9 cellular contexts compared by ENCODE assay signal in genomic region chr10:34121125-34121973, GRCh38.
DNase-seq lines count a peak whose midpoint lies in the region; ATAC-seq and TF ChIP-seq lines count a peak whose summit lies in the region.
"Had no signal": no experiment of that assay in that cellular context is flagged by ENCODE, and none has a peak within 500 bp of the region (broad histone marks: within the 10 kb centered on the region; RNA-seq: fewer than 3 reads in every experiment).

No MANE protein-coding gene starts in this region.

- H3K4me3 Mint-ChIP-seq in activated CD4-positive, alpha-beta T cell treated with anti-CD3 and anti-CD28 coated beads, Interleukin-2, amount 10 ng/mL, durations not matched to agents 7 days and 5 days: no peak overlapping the region
- peak overlapping the region in 4 of 5 donors; percentile 12 to 76 (median 46) for H3K4me3 Mint-ChIP-seq in immature natural killer cell
- H3K4me3 Mint-ChIP-seq in stimulated activated effector memory CD8-positive, alpha-beta T cell treated with anti-CD3 and anti-CD28 coated beads, Interleukin-12 subunit alpha, Interleukin-12 subunit beta, amount 100 ng/mL, for 72 hours: no peak overlapping the region

- in situ Hi-C loops in gastrocnemius medialis (cut with MboI; ENCODE audit: low sequenced_read_pairs in 4 of 4): no loop called here

- H3K27me3 Mint-ChIP-seq in activated CD4-positive, alpha-beta T cell treated with anti-CD3 and anti-CD28 coated beads, Interleukin-2, amount 10 ng/mL, durations not matched to agents 7 days and 5 days: no peaks in the 10 kb centered on the region
- peaks cover 0 to 6% (median 0%) of the 10 kb centered on the region in 3 donors for H3K27me3 Mint-ChIP-seq in immature natural killer cell (ENCODE audit: low read depth in 3 of 3)

- H3K4me1 Mint-ChIP-seq in activated CD4-positive, alpha-beta T cell treated with anti-CD3 and anti-CD28 coated beads, Interleukin-2, amount 10 ng/mL, durations not matched to agents 7 days and 5 days: peaks cover 19% of the 10 kb centered on the region
- H3K4me1 Mint-ChIP-seq in immature natural killer cell: peaks cover 19 to 26% of the 10 kb centered on the region in 2 donors
- H3K4me1 Mint-ChIP-seq in stimulated activated effector memory CD8-positive, alpha-beta T cell treated with anti-CD3 and anti-CD28 coated beads, Interleukin-12 subunit alpha, Interleukin-12 subunit beta, amount 100 ng/mL, for 72 hours: no peaks in the 10 kb centered on the region

- ATAC-seq in stimulated activated effector memory CD8-positive, alpha-beta T cell treated with anti-CD3 and anti-CD28 coated beads, Interleukin-12 subunit alpha, Interleukin-12 subunit beta, amount 100 ng/mL, for 72 hours: peak; percentile 8
- no peak for ATAC-seq in foreskin keratinocyte
- no peak for ATAC-seq in gastrocnemius medialis
- no peak for ATAC-seq in HG03045 (IDR thresholded peaks at IDR 0.05; ENCODE audit: unreplicated experiment)

- H3K9me3 Mint-ChIP-seq in activated CD4-positive, alpha-beta T cell treated with anti-CD3 and anti-CD28 coated beads, Interleukin-2, amount 10 ng/mL, durations not matched to agents 7 days and 5 days: no peaks in the 10 kb centered on the region
- H3K9me3 Mint-ChIP-seq in immature natural killer cell: no peaks in the 10 kb centered on the region
- no peaks in the 10 kb centered on the region for H3K9me3 Mint-ChIP-seq in stimulated activated effector memory CD8-positive, alpha-beta T cell treated with anti-CD3 and anti-CD28 coated beads, Interleukin-12 subunit alpha, Interleukin-12 subunit beta, amount 100 ng/mL, for 72 hours

- no peaks in the 10 kb centered on the region for H3K4me1 ChIP-seq in foreskin keratinocyte
- H3K4me1 ChIP-seq in gastrocnemius medialis: peaks cover 5 to 8% of the 10 kb centered on the region in 2 donors

- CTCF ChIA-PET in activated CD4-positive, alpha-beta T cell treated with anti-CD3 and anti-CD28 coated beads, Interleukin-2, amount 10 ng/mL, durations not matched to agents 7 days and 5 days (lab: Charles Lee): no interaction called here

- H3K4me3 ChIP-seq in gastrocnemius medialis: no peak overlapping the region

- no peaks in the 10 kb centered on the region for H3K36me3 Mint-ChIP-seq in activated CD4-positive, alpha-beta T cell treated with anti-CD3 and anti-CD28 coated beads, Interleukin-2, amount 10 ng/mL, durations not matched to agents 7 days and 5 days (ENCODE audit: low read depth)
- H3K36me3 Mint-ChIP-seq in immature natural killer cell: no peaks in the 10 kb centered on the region
- H3K36me3 Mint-ChIP-seq in stimulated activated effector memory CD8-positive, alpha-beta T cell treated with anti-CD3 and anti-CD28 coated beads, Interleukin-12 subunit alpha, Interleukin-12 subunit beta, amount 100 ng/mL, for 72 hours: no peaks in the 10 kb centered on the region

- H3K27ac ChIP-seq in VCaP (peak overlapping the region; percentile 81), foreskin keratinocyte (no peak overlapping the region), gastrocnemius medialis (no peak overlapping the region)

- H3K27ac Mint-ChIP-seq in activated CD4-positive, alpha-beta T cell treated with anti-CD3 and anti-CD28 coated beads, Interleukin-2, amount 10 ng/mL, durations not matched to agents 7 days and 5 days: peak overlapping the region; percentile 65
- peak overlapping the region in 4 of 6 donors; percentile 22 to 69 (median 44) for H3K27ac Mint-ChIP-seq in immature natural killer cell
- no peak overlapping the region for H3K27ac Mint-ChIP-seq in stimulated activated effector memory CD8-positive, alpha-beta T cell treated with anti-CD3 and anti-CD28 coated beads, Interleukin-12 subunit alpha, Interleukin-12 subunit beta, amount 100 ng/mL, for 72 hours

- intact Hi-C loops in gastrocnemius medialis (cut with DNase I; ENCODE audit: low total_unique reads): no loop called here

- no peaks in the 10 kb centered on the region for H3K36me3 ChIP-seq in gastrocnemius medialis

- no peak for DNase-seq in activated CD4-positive, alpha-beta T cell treated with anti-CD3 and anti-CD28 coated beads, Interleukin-2, amount 10 ng/mL, durations not matched to agents 7 days and 5 days
- DNase-seq in activated CD4-positive, alpha-beta T cell treated with anti-CD3 and anti-CD28 coated beads for 48 hours: no peak
- DNase-seq in immature natural killer cell: no peak
- DNase-seq in stimulated activated effector memory CD8-positive, alpha-beta T cell treated with anti-CD3 and anti-CD28 coated beads, Interleukin-12 subunit alpha, Interleukin-12 subunit beta, amount 100 ng/mL, for 72 hours (ENCODE audit: low spot score in 2 of 2): no peak
- DNase-seq in foreskin keratinocyte: no peak
- no peak for DNase-seq in gastrocnemius medialis
- DNase-seq: GF-D8 had no signal

- H3K9me3 ChIP-seq in gastrocnemius medialis: no peaks in the 10 kb centered on the region

- H3K27me3 ChIP-seq in foreskin keratinocyte (no peaks in the 10 kb centered on the region), gastrocnemius medialis (no peaks in the 10 kb centered on the region)

- POLR2A ChIA-PET in activated CD4-positive, alpha-beta T cell treated with anti-CD3 and anti-CD28 coated beads, Interleukin-2, amount 10 ng/mL, durations not matched to agents 7 days and 5 days (lab: Charles Lee): interaction anchor here (0.7 kb wide), 1 partner anchor 96 kb away, joined by 3 read pairs; no protein-coding TSS in a partner anchor

- TF ChIP-seq POLR2A in gastrocnemius medialis (IDR thresholded peaks at IDR 0.05): no peak

- TF ChIP-seq CTCF in VCaP (conservative IDR thresholded peaks at IDR 0.05): no peak
- TF ChIP-seq CTCF in foreskin keratinocyte (conservative IDR thresholded peaks at IDR 0.05): no peak
- TF ChIP-seq CTCF in gastrocnemius medialis (IDR thresholded peaks at IDR 0.05 in 4 of 5, conservative IDR thresholded peaks at IDR 0.05 in 1 of 5): no peak

Comparison
In these comparisons a context has a peak if more than half of its experiments do, and no peak if none do; other contexts are left out.
1. H3K4me3 Mint-ChIP-seq: peak in immature natural killer cell (4 of 5); none in activated CD4-positive, alpha-beta T cell treated with anti-CD3 and anti-CD28 coated beads, Interleukin-2, amount 10 ng/mL, durations not matched to agents 7 days and 5 days (single experiment) and stimulated activated effector memory CD8-positive, alpha-beta T cell treated with anti-CD3 and anti-CD28 coated beads, Interleukin-12 subunit alpha, Interleukin-12 subunit beta, amount 100 ng/mL, for 72 hours (single experiment).